ENCODE assay signal across 11 cellular contexts in genomic region chr19:46945668-46946067, GRCh38.
DNase-seq lines count a peak whose midpoint lies in the region; ATAC-seq and TF ChIP-seq lines count a peak whose summit lies in the region.
"Had no signal": no experiment of that assay in that cellular context is flagged by ENCODE, and none has a peak within 500 bp of the region (broad histone marks: within the 10 kb centered on the region; RNA-seq: fewer than 3 reads in every experiment).

No MANE protein-coding gene starts in this region.

- intact Hi-C loops in left colon (cut with DNase I, micrococcal nuclease) (no loop called here), gastrocnemius medialis (cut with DNase I; ENCODE audit: low total_unique reads) (no loop called here)

- peaks cover 5% of the 10 kb centered on the region for H3K36me3 Mint-ChIP-seq in chondrocyte (ENCODE audit: low read depth)

- peak overlapping the region; percentile 85 to 89 (median 87) for H3K27ac ChIP-seq in gastrocnemius medialis

- in situ Hi-C loops in gastrocnemius medialis (cut with MboI; ENCODE audit: low sequenced_read_pairs in 4 of 4) = no loop called here

- peaks cover 66 to 67% of the 10 kb centered on the region in 2 donors for H3K4me1 ChIP-seq in gastrocnemius medialis

- H3K27me3 Mint-ChIP-seq in chondrocyte (ENCODE audit: low read depth) = no peaks in the 10 kb centered on the region
- H3K27me3 Mint-ChIP-seq: activated naive CD4-positive, alpha-beta T cell treated with anti-CD3 and anti-CD28 coated beads, Interleukin-2, amount 10 ng/mL, durations not matched to agents 7 days and 5 days had no signal

- H3K27me3 ChIP-seq in gastrocnemius medialis = no peaks in the 10 kb centered on the region

- H3K27ac Mint-ChIP-seq in chondrocyte (ENCODE audit: unreplicated experiment) = peak overlapping the region; percentile 96
- H3K27ac Mint-ChIP-seq: activated naive CD4-positive, alpha-beta T cell treated with anti-CD3 and anti-CD28 coated beads, Interleukin-2, amount 10 ng/mL, durations not matched to agents 7 days and 5 days had no signal

- H3K4me1 Mint-ChIP-seq in chondrocyte (ENCODE audit: low read depth) = peaks cover 46% of the 10 kb centered on the region
- H3K4me1 Mint-ChIP-seq: CD14-positive monocyte had no signal

- TF ChIP-seq POLR2A in gastrocnemius medialis (IDR thresholded peaks at IDR 0.05) = no peak

- no peaks in the 10 kb centered on the region for H3K9me3 Mint-ChIP-seq in chondrocyte (ENCODE audit: low read depth)
- H3K9me3 Mint-ChIP-seq: activated naive CD4-positive, alpha-beta T cell treated with anti-CD3 and anti-CD28 coated beads, Interleukin-2, amount 10 ng/mL, durations not matched to agents 7 days and 5 days had no signal

- H3K36me3 ChIP-seq in gastrocnemius medialis = no peaks in the 10 kb centered on the region

- TF ChIP-seq CTCF in chondrocyte (IDR thresholded peaks at IDR 0.05) (no peak), gastrocnemius medialis (IDR thresholded peaks at IDR 0.05 in 4 of 5, conservative IDR thresholded peaks at IDR 0.05 in 1 of 5) (no peak)

- peak overlapping the region in 2 of 4 donors; percentile 19 to 36 for H3K4me3 ChIP-seq in gastrocnemius medialis

- no peaks in the 10 kb centered on the region for H3K9me3 ChIP-seq in gastrocnemius medialis

- peak overlapping the region; percentile 38 for H3K4me3 Mint-ChIP-seq in chondrocyte (ENCODE audit: unreplicated experiment)
- H3K4me3 Mint-ChIP-seq: activated naive CD4-positive, alpha-beta T cell treated with anti-CD3 and anti-CD28 coated beads, Interleukin-2, amount 10 ng/mL, durations not matched to agents 7 days and 5 days; CD14-positive monocyte had no signal

- ATAC-seq in left colon = peak; percentile 23
- peak; percentile 20 to 22 for ATAC-seq in gastrocnemius medialis
- no peak for ATAC-seq in HG02763 (IDR thresholded peaks at IDR 0.05; ENCODE audit: unreplicated experiment)

- peak; percentile 62 for DNase-seq in Ammon's horn (ENCODE audit: low spot score)
- DNase-seq in chondrocyte (ENCODE audit: low spot score) = no peak
- DNase-seq in left colon = no peak
- no peak for DNase-seq in gastrocnemius medialis
- no peak for DNase-seq in NCI-H2171 (lab: John Stamatoyannopoulos, UW)
- no peak for DNase-seq in NCI-H446 (lab: John Stamatoyannopoulos, UW)
- no peak for DNase-seq in kidney tubule cell (ENCODE audit: low spot score)
- DNase-seq: activated CD4-positive, alpha-beta T cell treated with anti-CD3 and anti-CD28 coated beads for 1 hour; activated naive CD4-positive, alpha-beta T cell treated with anti-CD3 and anti-CD28 coated beads, Interleukin-2, amount 10 ng/mL, durations not matched to agents 7 days and 5 days had no signal
